Comparison of ENCODE assay signal across 8 cellular contexts in the genomic region with DNA sequence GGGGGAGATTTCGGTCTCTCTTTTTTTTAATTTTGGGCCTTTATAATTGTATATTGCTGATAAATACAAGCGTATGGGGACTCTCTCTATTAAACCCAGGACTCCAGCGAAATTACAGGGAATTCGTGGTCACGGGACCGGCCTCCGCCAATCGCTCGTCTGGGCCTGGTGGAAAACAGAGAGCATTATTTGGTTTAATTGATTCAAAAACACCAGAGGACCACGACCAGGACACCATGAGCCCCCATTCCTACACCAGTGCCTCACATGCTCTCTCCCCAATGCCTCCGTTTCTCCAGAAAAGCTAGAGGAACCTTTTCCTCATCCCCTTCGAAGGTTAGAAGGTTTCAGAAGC. TPM values are rescaled to one million over a fixed set of nuclear protein-coding genes. Genes with fewer than 3 reads are reported as not detected.
DNase-seq lines count a peak whose midpoint lies in the region; ATAC-seq and TF ChIP-seq lines count a peak whose summit lies in the region.

Gene HOXB2 (minus strand): TSS at position 88 of the 355 bp plus-strand sequence. CDS start 198 bp downstream, outside the sequence.

- POLR2A ChIA-PET in activated CD4-positive, alpha-beta T cell treated with anti-CD3 and anti-CD28 coated beads for 36 hours (lab: Charles Lee), result no interaction called here
- POLR2A ChIA-PET in GM10248 (lab: Yijun Ruan, JAX), result no interaction called here

- H3K27me3 ChIP-seq in heart left ventricle, result peaks cover 0 to 97% (median 53%) of the 10 kb centered on the region in 9 donors

- no peaks in the 10 kb centered on the region for H3K36me3 Mint-ChIP-seq in activated CD4-positive, alpha-beta T cell treated with anti-CD3 and anti-CD28 coated beads for 36 hours (ENCODE audit: low read depth)

- peaks cover 0 to 6% (median 0%) of the 10 kb centered on the region in 9 donors for H3K36me3 ChIP-seq in heart left ventricle

- no peak for ATAC-seq in activated CD4-positive, alpha-beta T cell treated with anti-CD3 and anti-CD28 coated beads for 36 hours
- ATAC-seq in heart left ventricle (peak in 1 of 4 donors; percentile 26), sciatic nerve (peak; percentile 45), HG03097 (IDR thresholded peaks at IDR 0.05; ENCODE audit: low FRiP score, unreplicated experiment) (no peak)

- peak within 1 kb of the TSS; percentile 43 to 94 (median 88) for H3K27ac ChIP-seq in heart left ventricle

- H3K4me1 ChIP-seq in heart left ventricle, result peaks cover 0 to 46% (median 16%) of the 10 kb centered on the region in 12 donors

- TF ChIP-seq POLR2A in heart left ventricle (IDR thresholded peaks at IDR 0.05), result no peak

- H3K4me3 ChIP-seq in WI38 (ENCODE audit: low read depth, low read length) (peak within 1 kb of the TSS; percentile 96), heart left ventricle (peak within 1 kb of the TSS; percentile 35 to 95 (median 67))

- peak within 1 kb of the TSS; percentile 78 for H3K27ac Mint-ChIP-seq in activated CD4-positive, alpha-beta T cell treated with anti-CD3 and anti-CD28 coated beads for 36 hours

- peaks cover 32% of the 10 kb centered on the region for H3K4me1 Mint-ChIP-seq in activated CD4-positive, alpha-beta T cell treated with anti-CD3 and anti-CD28 coated beads for 36 hours

- 21 to 29% (median 25%) methylated on average over 12 of the region's 12 CpGs for WGBS in heart left ventricle, 4 donors

- H3K27me3 Mint-ChIP-seq in activated CD4-positive, alpha-beta T cell treated with anti-CD3 and anti-CD28 coated beads for 36 hours, result peaks cover 41% of the 10 kb centered on the region

- no peaks in the 10 kb centered on the region for H3K9me3 ChIP-seq in heart left ventricle

- CTCF ChIA-PET in activated CD4-positive, alpha-beta T cell treated with anti-CD3 and anti-CD28 coated beads for 36 hours (lab: Charles Lee), result no interaction called here
- CTCF ChIA-PET in GM10248 (lab: Yijun Ruan, JAX), result no interaction called here

- DNase-seq in activated CD4-positive, alpha-beta T cell treated with anti-CD3 and anti-CD28 coated beads for 36 hours, result no peak
- no peak for DNase-seq in activated CD4-positive, alpha-beta T cell treated with anti-CD3 and anti-CD28 coated beads, Interleukin-2, amount 50 U/mL, for 4 hours
- DNase-seq in heart left ventricle (peak in 3 of 5 donors; percentile 52 to 64 (median 53)), sciatic nerve (ENCODE audit: low spot score) (peak; percentile 77), GM10248 (ENCODE audit: extremely low spot score) (no peak), iPS-NIHi11 (ENCODE audit: low spot score) (no peak)

- H3K4me3 Mint-ChIP-seq in activated CD4-positive, alpha-beta T cell treated with anti-CD3 and anti-CD28 coated beads for 36 hours, result peak within 1 kb of the TSS; percentile 75

- intact Hi-C loops in activated CD4-positive, alpha-beta T cell treated with anti-CD3 and anti-CD28 coated beads for 36 hours (cut with DNase I, micrococcal nuclease), result no loop called here
- intact Hi-C loops in heart left ventricle (cut with DNase I) (no loop called here), sciatic nerve (cut with DNase I) (no loop called here)

- H3K9me3 Mint-ChIP-seq in activated CD4-positive, alpha-beta T cell treated with anti-CD3 and anti-CD28 coated beads for 36 hours (ENCODE audit: low read depth), result no peaks in the 10 kb centered on the region

- no peak for TF ChIP-seq CTCF in WI38 (IDR thresholded peaks at IDR 0.05; ENCODE audit: low read depth, low read length)
- no peak for TF ChIP-seq CTCF in heart left ventricle (IDR thresholded peaks at IDR 0.05)
- TF ChIP-seq CTCF in GM10248 (IDR thresholded peaks at IDR 0.05; ENCODE audit: control extremely low read depth, extremely low read depth, low read depth, missing control alignments), result no peak

RNA-seq across cellular contexts. Expression of gene HOXB2, which starts in this region (rescaled TPM):
- total RNA-seq in activated CD4-positive, alpha-beta T cell treated with anti-CD3 and anti-CD28 coated beads for 36 hours, result 1 to 10 TPM; 2.8 to 3.3 TPM
- 1 to 10 TPM in 8 of 9 donors, under 1 TPM in 1; 0.81 to 6.9 (median 3.2) TPM for total RNA-seq in heart left ventricle
- polyA plus RNA-seq in heart left ventricle, result 1 to 10 TPM; 2.0 to 3.0 TPM
- 23.1 TPM for total RNA-seq in sciatic nerve

Comparison
In these comparisons a context has a peak if more than half of its experiments do, and no peak if none do; other contexts are left out.
1. DNase-seq: peak in heart left ventricle (3 of 5) and sciatic nerve (single experiment); none in activated CD4-positive, alpha-beta T cell treated with anti-CD3 and anti-CD28 coated beads for 36 hours (single experiment), activated CD4-positive, alpha-beta T cell treated with anti-CD3 and anti-CD28 coated beads, Interleukin-2, amount 50 U/mL, for 4 hours (0 of 2), GM10248 (single experiment) and iPS-NIHi11 (single experiment).